ENCODE assay signal across 8 cellular contexts in the genomic region with DNA sequence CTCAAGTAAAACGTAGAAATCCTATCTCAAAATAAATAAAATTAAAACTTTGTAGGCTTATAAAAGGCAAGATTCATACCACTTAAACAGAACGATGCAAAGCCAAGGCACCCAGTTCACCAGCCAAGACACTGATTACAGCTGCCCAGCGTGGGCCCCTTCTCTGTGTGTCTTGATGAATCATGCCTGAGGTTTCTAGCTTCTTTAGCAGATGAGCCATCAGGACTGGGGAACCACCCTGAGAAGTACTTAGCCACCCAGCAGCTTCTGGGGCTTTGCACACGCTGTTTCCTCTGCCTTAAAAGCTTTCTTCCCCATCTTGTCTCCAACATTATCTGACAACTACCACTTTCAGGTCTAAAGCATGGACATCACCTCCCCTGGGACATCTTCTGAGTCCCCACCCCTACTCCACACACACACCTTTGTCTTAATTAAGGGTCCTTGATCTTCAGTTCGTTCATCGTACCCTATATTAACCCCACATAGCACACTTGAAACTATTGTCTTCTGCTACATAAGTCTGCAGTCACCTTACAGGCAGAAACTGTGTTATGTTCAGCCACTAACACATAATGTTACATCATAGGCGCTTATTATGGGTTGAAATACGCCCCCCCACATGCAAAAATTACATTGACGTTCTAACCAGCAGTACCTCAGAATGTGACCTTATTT. TPM values are rescaled to one million over a fixed set of nuclear protein-coding genes. Genes with fewer than 3 reads are reported as not detected.
A peak's percentile ranks its signal among the peaks of the same experiment; 100 is the strongest.
DNase-seq lines count a peak whose midpoint lies in the region; ATAC-seq, FAIRE-seq and TF ChIP-seq lines count a peak whose summit lies in the region.

No MANE protein-coding gene starts in this region.

- H3K4me2 ChIP-seq in K562 (ENCODE audit: insufficient read depth, low read length) = no peak overlapping the region

- H3K4me3 ChIP-seq in GM12864 (ENCODE audit: low read depth, low read length) (no peak overlapping the region), K562 (no peak overlapping the region), right cardiac atrium (ENCODE audit: low read length) (no peak overlapping the region)

- no peaks in the 10 kb centered on the region for H3K4me1 ChIP-seq in K562 (replicated peaks in 1 of 2; ENCODE audit: control insufficient read depth in 2 of 2, insufficient read depth in 2 of 2, low read length in 2 of 2)
- H3K4me1 ChIP-seq in right cardiac atrium (ENCODE audit: control insufficient read depth, insufficient read depth, low read length) = no peaks in the 10 kb centered on the region

- BruUV-seq in K562 (replicated peaks; lab: Mats Ljungman, UMichigan) = no TSS peak

- TF ChIP-seq EP300 in K562 (IDR thresholded peaks at IDR 0.05; ENCODE audit: low read length) = no peak

- H3K9me1 ChIP-seq in K562 (ENCODE audit: control insufficient read depth, insufficient read depth, low read length) = no peaks in the 10 kb centered on the region

- H3K9ac ChIP-seq in K562 (ENCODE audit: insufficient read depth in 1 of 2, low read depth in 2 of 2, low read length in 2 of 2) = no peak overlapping the region

- in situ Hi-C loops in K562 (cut with MboI) = no loop called here

- no peaks in the 10 kb centered on the region for H3K79me2 ChIP-seq in K562 (ENCODE audit: control insufficient read depth, insufficient read depth, low read length)

- TF ChIP-seq RAD21 in K562 (CRISPR knock-in tag; conservative IDR thresholded peaks at IDR 0.05 in 1 of 2, IDR thresholded peaks at IDR 0.05 in 1 of 2) = no peak

- H3K27me3 ChIP-seq in K562 (ENCODE audit: control insufficient read depth in 2 of 2, insufficient read depth in 2 of 2, low read length in 2 of 2) (peaks cover 6 to 12% of the 10 kb centered on the region in 2 experiments; a peak in 3 of 5 replicates), right cardiac atrium (ENCODE audit: control insufficient read depth, insufficient read depth) (no peaks in the 10 kb centered on the region)

- intact Hi-C loops in K562 (cut with micrococcal nuclease) = no loop called here
- intact Hi-C loops in right cardiac atrium (cut with DNase I) = no loop called here

- no peaks in the 10 kb centered on the region for H3K36me3 ChIP-seq in K562 (ENCODE audit: control insufficient read depth, insufficient read depth, low read length)

- no peak for TF ChIP-seq POLR2A in K562 (conservative IDR thresholded peaks at IDR 0.05)

- no peak overlapping the region for H2AFZ ChIP-seq in K562 (ENCODE audit: low read depth, low read length)

- H3K27ac ChIP-seq in K562 (ENCODE audit: extremely low read depth, low read depth, low read length) (no peak overlapping the region), right cardiac atrium (ENCODE audit: low read length) (no peak overlapping the region)

- TF ChIP-seq CTCF in GM12864 (IDR thresholded peaks at IDR 0.05; ENCODE audit: low read depth, low read length, missing control alignments) (no peak), K562 (IDR thresholded peaks at IDR 0.05 in 2 of 3, conservative IDR thresholded peaks at IDR 0.05 in 1 of 3; ENCODE audit: insufficient read depth in 2 of 3, low read depth in 1 of 3, low read length in 3 of 3) (no peak)

- ATAC-seq in HG02852 (IDR thresholded peaks at IDR 0.05; ENCODE audit: unreplicated experiment) = peak; percentile 89
- ATAC-seq in K562 = peak; percentile 58
- no peak for ATAC-seq in GM21515 (IDR thresholded peaks at IDR 0.05; ENCODE audit: unreplicated experiment)
- no peak for ATAC-seq in right cardiac atrium

- peak; percentile 12 for DNase-seq in GM12864 (ENCODE audit: low read depth)
- DNase-seq in SIG-M5 treated with dmso at 0.1 percent for 504 hours (lab: John Stamatoyannopoulos, UW; ENCODE audit: unreplicated experiment) = peak; percentile 83
- no peak for DNase-seq in K562 (ENCODE audit: extremely low read depth in 1 of 4, low spot score in 3 of 4)
- peak; percentile 48 for DNase-seq in stimulated activated CD4-positive, alpha-beta T cell treated with anti-CD3 and anti-CD28 coated beads, Interleukin-12 subunit alpha, Interleukin-12 subunit beta, amount 100 ng/mL, for 4 hours
- no peak for DNase-seq in right cardiac atrium
- no peak for DNase-seq in NCI-H2107 treated with DMSO at 0.1 percent for 48 hours (lab: John Stamatoyannopoulos, UW; ENCODE audit: unreplicated experiment)

- no peak for FAIRE-seq in K562 (lab: Jason Lieb, UNC)

- under 1% methylated on average over 9 of the region's 9 CpGs for WGBS in K562 (ENCODE audit: insufficient coverage, low coverage, missing lambda C conversion rate)
- 76% methylated on average over 9 of the region's 9 CpGs for WGBS in right cardiac atrium

- CTCF ChIA-PET in K562 (lab: Yijun Ruan, JAX; ENCODE audit: low intra/inter-chr PET ratio) = no interaction called here

- POLR2A ChIA-PET in K562 (lab: Yijun Ruan, JAX) = interaction anchor here (0.6 kb wide), 2 partner anchors 191 to 438 kb away, joined by 3 to 4 read pairs; no protein-coding TSS in a partner anchor

- no peaks in the 10 kb centered on the region for H3K9me3 ChIP-seq in K562 (replicated peaks; ENCODE audit: control insufficient read depth, insufficient read depth, low read depth, low read length)
- H3K9me3 ChIP-seq in right cardiac atrium (ENCODE audit: control insufficient read depth, low read length) = no peaks in the 10 kb centered on the region

- H4K20me1 ChIP-seq in K562 (replicated peaks; ENCODE audit: control insufficient read depth, insufficient read depth, low read length) = no peaks in the 10 kb centered on the region

RNA-seq across cellular contexts. Expression of a gene that starts 8.7 kb away (rescaled TPM):
- total RNA-seq in K562 (2011; cell fraction: chromatin; rRNA removed; ENCODE audit: low replicate concordance) = not detected in 2 replicates
- not detected in 2 replicates for total RNA-seq in K562 (2011; cell fraction: nucleolus; rRNA removed)
- not detected in 2 replicates for total RNA-seq in K562 (2011; cell fraction: nucleoplasm; rRNA removed)
- total RNA-seq in K562 (2014; rRNA removed) (not detected in 2 replicates), K562 (2014; rRNA removed; fragmentation: Illumina TruSeq; extraction: Trizol) (not detected in 2 replicates), K562 (2015; rRNA removed; fragmentation: Illumina TruSeq; extraction: Trizol) (not detected in 2 replicates), K562 (2021) (not detected in 2 replicates), right cardiac atrium (1 to 10 TPM; 5.5 to 7.8 (median 6.4) TPM)
- polyA plus RNA-seq in K562 (2011; rRNA removed) (not detected in 2 replicates), K562 (2014; fragmentation: Illumina TruSeq; extraction: Trizol) (not detected in 2 replicates), K562 (2014; fragmentation: Nextera tagmentation; extraction: Ambion mirVana) (not detected), K562 (2014; rRNA removed) (not detected in 2 replicates), right cardiac atrium (5.0 TPM)
- polyA plus RNA-seq in K562 (2011; cell fraction: cytosol; rRNA removed) = not detected in 2 replicates
- polyA plus RNA-seq in K562 (2011; cell fraction: nucleus; rRNA removed) = not detected in 2 replicates
- not detected in 2 replicates for polyA plus RNA-seq in K562 (2012)
- polyA minus RNA-seq in K562 (2011; rRNA and poly(A)+ RNA removed) = not detected in 2 replicates
- not detected in 2 replicates for polyA minus RNA-seq in K562 (2011; cell fraction: cytosol; rRNA and poly(A)+ RNA removed)
- not detected in 2 replicates for polyA minus RNA-seq in K562 (2011; cell fraction: nucleus; rRNA and poly(A)+ RNA removed)

RNA-seq across cellular contexts. Expression of a gene that starts 17.2 kb away (rescaled TPM):
- total RNA-seq in K562 (2011; cell fraction: chromatin; rRNA removed; ENCODE audit: low replicate concordance) = not detected in 2 replicates
- not detected in 2 replicates for total RNA-seq in K562 (2011; cell fraction: nucleolus; rRNA removed)
- not detected in 2 replicates for total RNA-seq in K562 (2011; cell fraction: nucleoplasm; rRNA removed)
- total RNA-seq in K562 (2014; rRNA removed) = not detected in 2 replicates
- total RNA-seq in K562 (2014; rRNA removed; fragmentation: Illumina TruSeq; extraction: Trizol) = not detected in 2 replicates
- total RNA-seq in K562 (2015; rRNA removed; fragmentation: Illumina TruSeq; extraction: Trizol) = not detected in 2 replicates
- total RNA-seq in K562 (2021) = not detected in 2 replicates
- polyA plus RNA-seq in K562 (2011; rRNA removed) = not detected in 2 replicates
- polyA plus RNA-seq in K562 (2011; cell fraction: cytosol; rRNA removed) = not detected in 2 replicates
- polyA plus RNA-seq in K562 (2011; cell fraction: nucleus; rRNA removed) = not detected in 2 replicates
- polyA plus RNA-seq in K562 (2012) = not detected in 2 replicates
- not detected in 2 replicates for polyA plus RNA-seq in K562 (2014; fragmentation: Illumina TruSeq; extraction: Trizol)
- polyA plus RNA-seq in K562 (2014; fragmentation: Nextera tagmentation; extraction: Ambion mirVana) = not detected
- polyA plus RNA-seq in K562 (2014; rRNA removed) = not detected in 2 replicates
- not detected in 2 replicates for polyA minus RNA-seq in K562 (2011; rRNA and poly(A)+ RNA removed)
- polyA minus RNA-seq in K562 (2011; cell fraction: cytosol; rRNA and poly(A)+ RNA removed) = not detected in 2 replicates
- not detected in 2 replicates for polyA minus RNA-seq in K562 (2011; cell fraction: nucleus; rRNA and poly(A)+ RNA removed)
- not detected for total RNA-seq in right cardiac atrium
- not detected for polyA plus RNA-seq in right cardiac atrium

RNA-seq across cellular contexts. Expression of a gene that starts 19.6 kb away (rescaled TPM):
- not detected in 2 replicates for total RNA-seq in K562 (2011; cell fraction: chromatin; rRNA removed; ENCODE audit: low replicate concordance)
- not detected in 2 replicates for total RNA-seq in K562 (2011; cell fraction: nucleolus; rRNA removed)
- not detected in 2 replicates for total RNA-seq in K562 (2011; cell fraction: nucleoplasm; rRNA removed)
- not detected in 2 replicates for total RNA-seq in K562 (2014; rRNA removed)
- total RNA-seq in K562 (2014; rRNA removed; fragmentation: Illumina TruSeq; extraction: Trizol) = not detected in 2 replicates
- not detected in 2 replicates for total RNA-seq in K562 (2015; rRNA removed; fragmentation: Illumina TruSeq; extraction: Trizol)
- not detected in 2 replicates for total RNA-seq in K562 (2021)
- polyA plus RNA-seq in K562 (2011; rRNA removed) = not detected in 2 replicates
- polyA plus RNA-seq in K562 (2011; cell fraction: cytosol; rRNA removed) = not detected in 2 replicates
- polyA plus RNA-seq in K562 (2011; cell fraction: nucleus; rRNA removed) = not detected in 2 replicates
- not detected in 2 replicates for polyA plus RNA-seq in K562 (2012)
- polyA plus RNA-seq in K562 (2014; fragmentation: Illumina TruSeq; extraction: Trizol) = not detected in 2 replicates
- not detected for polyA plus RNA-seq in K562 (2014; fragmentation: Nextera tagmentation; extraction: Ambion mirVana)
- polyA plus RNA-seq in K562 (2014; rRNA removed) = not detected in 2 replicates
- not detected in 2 replicates for polyA minus RNA-seq in K562 (2011; rRNA and poly(A)+ RNA removed)
- not detected in 2 replicates for polyA minus RNA-seq in K562 (2011; cell fraction: cytosol; rRNA and poly(A)+ RNA removed)
- not detected in 2 replicates for polyA minus RNA-seq in K562 (2011; cell fraction: nucleus; rRNA and poly(A)+ RNA removed)
- not detected for total RNA-seq in right cardiac atrium
- polyA plus RNA-seq in right cardiac atrium = not detected

Comparison
In these comparisons a context has a peak if more than half of its experiments do, and no peak if none do; other contexts are left out.
1. DNase-seq: peak in GM12864 (single experiment), SIG-M5 treated with dmso at 0.1 percent for 504 hours (single experiment) and stimulated activated CD4-positive, alpha-beta T cell treated with anti-CD3 and anti-CD28 coated beads, Interleukin-12 subunit alpha, Interleukin-12 subunit beta, amount 100 ng/mL, for 4 hours (single experiment); none in K562 (0 of 4), right cardiac atrium (0 of 3) and NCI-H2107 treated with DMSO at 0.1 percent for 48 hours (single experiment).
2. ATAC-seq: peak in HG02852 (single experiment) and K562 (single experiment); none in GM21515 (single experiment) and right cardiac atrium (0 of 2).
3. RNA of a gene that starts 8.7 kb away (total RNA-seq): 5.5 to 7.8 TPM in right cardiac atrium; not detected in K562; every median in the first group is over 4 times any median in the second.